In genomic region chr10:99395750-99396445, GRCh38 we compare ENCODE assay signal across 10 cellular contexts. TPM values are rescaled to one million over a fixed set of nuclear protein-coding genes. Genes with fewer than 3 reads are reported as not detected.
DNase-seq lines count a peak whose midpoint lies in the region; ATAC-seq and TF ChIP-seq lines count a peak whose summit lies in the region.
"Had no signal": no experiment of that assay in that cellular context is flagged by ENCODE, and none has a peak within 500 bp of the region (broad histone marks: within the 10 kb centered on the region; RNA-seq: fewer than 3 reads in every experiment).

No MANE protein-coding gene starts in this region.

- CTCF ChIA-PET in A673 (lab: Charles Lee), result no interaction called here

- H3K36me3 Mint-ChIP-seq in stimulated activated naive CD8-positive, alpha-beta T cell treated with anti-CD3 and anti-CD28 coated beads, Interleukin-15, Interleukin-2, amounts not matched to agents 100 ng/mL and 50 ng/mL, for 24 hours (ENCODE audit: low read depth), result peaks cover 41% of the 10 kb centered on the region

- peaks cover 58% of the 10 kb centered on the region for H3K36me3 ChIP-seq in right atrium auricular region
- H3K36me3 ChIP-seq in A673 (ENCODE audit: insufficient read depth, low read length, poor library complexity, severe bottlenecking), result peaks cover 27% of the 10 kb centered on the region

- intact Hi-C loops in A673 (cut with micrococcal nuclease; ENCODE audit: unreplicated experiment), result no loop called here

- H3K27ac ChIP-seq in right atrium auricular region (peak overlapping the region in 1 of 2 donors; percentile 55), A673 (ENCODE audit: low read depth, low read length, poor library complexity, severe bottlenecking) (no peak overlapping the region)
- H3K27ac ChIP-seq: parathyroid adenoma had no signal

- no peak overlapping the region for H3K4me3 Mint-ChIP-seq in stimulated activated naive CD8-positive, alpha-beta T cell treated with anti-CD3 and anti-CD28 coated beads, Interleukin-15, Interleukin-2, amounts not matched to agents 100 ng/mL and 50 ng/mL, for 24 hours
- H3K4me3 Mint-ChIP-seq in stimulated activated naive CD8-positive, alpha-beta T cell treated with anti-CD3 and anti-CD28 coated beads, Interleukin-15, amount 100 ng/mL, for 72 hours, result no peak overlapping the region

- no peaks in the 10 kb centered on the region for H3K27me3 ChIP-seq in right atrium auricular region
- H3K27me3 ChIP-seq in A673 (replicated peaks; ENCODE audit: insufficient read depth, low read depth, low read length, poor library complexity), result no peaks in the 10 kb centered on the region

- no peak for DNase-seq in stimulated activated naive CD8-positive, alpha-beta T cell treated with anti-CD3 and anti-CD28 coated beads, Interleukin-15, amount 100 ng/mL, for 72 hours
- DNase-seq in right atrium auricular region (ENCODE audit: low spot score) (peak; percentile 43), A673 (ENCODE audit: low spot score) (no peak), NCI-H748 treated with DMSO at 0.1 percent for 48 hours (lab: John Stamatoyannopoulos, UW) (no peak), amniotic stem cell (lab: John Stamatoyannopoulos, UW) (no peak)
- DNase-seq: Kasumi-1 had no signal

- H3K27me3 Mint-ChIP-seq in stimulated activated naive CD8-positive, alpha-beta T cell treated with anti-CD3 and anti-CD28 coated beads, Interleukin-15, Interleukin-2, amounts not matched to agents 100 ng/mL and 50 ng/mL, for 24 hours, result no peaks in the 10 kb centered on the region
- peaks cover 6% of the 10 kb centered on the region for H3K27me3 Mint-ChIP-seq in stimulated activated naive CD8-positive, alpha-beta T cell treated with anti-CD3 and anti-CD28 coated beads, Interleukin-15, amount 100 ng/mL, for 72 hours

- no peaks in the 10 kb centered on the region for H3K4me1 Mint-ChIP-seq in stimulated activated naive CD8-positive, alpha-beta T cell treated with anti-CD3 and anti-CD28 coated beads, Interleukin-15, Interleukin-2, amounts not matched to agents 100 ng/mL and 50 ng/mL, for 24 hours (ENCODE audit: low read depth)
- H3K4me1 Mint-ChIP-seq in stimulated activated naive CD8-positive, alpha-beta T cell treated with anti-CD3 and anti-CD28 coated beads, Interleukin-15, amount 100 ng/mL, for 72 hours, result peaks cover 7% of the 10 kb centered on the region

- BruUV-seq in A673 (replicated peaks; lab: Mats Ljungman, UMichigan), result no TSS peak

- peak overlapping the region; percentile 49 for H3K27ac Mint-ChIP-seq in stimulated activated naive CD8-positive, alpha-beta T cell treated with anti-CD3 and anti-CD28 coated beads, Interleukin-15, Interleukin-2, amounts not matched to agents 100 ng/mL and 50 ng/mL, for 24 hours
- peak overlapping the region in 1 of 2 donors; percentile 69 for H3K27ac Mint-ChIP-seq in stimulated activated naive CD8-positive, alpha-beta T cell treated with anti-CD3 and anti-CD28 coated beads, Interleukin-15, amount 100 ng/mL, for 72 hours

- H3K4me1 ChIP-seq in right atrium auricular region, result peaks cover 0 to 28% of the 10 kb centered on the region in 2 donors
- H3K4me1 ChIP-seq in A673 (ENCODE audit: insufficient read depth, low read length, poor library complexity, severe bottlenecking), result no peaks in the 10 kb centered on the region
- H3K4me1 ChIP-seq: parathyroid adenoma had no signal

- H3K9me3 ChIP-seq in right atrium auricular region, result no peaks in the 10 kb centered on the region
- no peaks in the 10 kb centered on the region for H3K9me3 ChIP-seq in A673 (ENCODE audit: low read depth, low read length, poor library complexity, severe bottlenecking)

- H3K4me3 ChIP-seq in right atrium auricular region (no peak overlapping the region), A673 (ENCODE audit: low read depth, low read length, poor library complexity, severe bottlenecking) (no peak overlapping the region)

- POLR2A ChIA-PET in A673 (lab: Charles Lee; ENCODE audit: low non-redundant PET), result no interaction called here

- no peaks in the 10 kb centered on the region for H3K9me3 Mint-ChIP-seq in stimulated activated naive CD8-positive, alpha-beta T cell treated with anti-CD3 and anti-CD28 coated beads, Interleukin-15, Interleukin-2, amounts not matched to agents 100 ng/mL and 50 ng/mL, for 24 hours
- H3K9me3 Mint-ChIP-seq in stimulated activated naive CD8-positive, alpha-beta T cell treated with anti-CD3 and anti-CD28 coated beads, Interleukin-15, amount 100 ng/mL, for 72 hours, result no peaks in the 10 kb centered on the region

- TF ChIP-seq CTCF in right atrium auricular region (IDR thresholded peaks at IDR 0.05) (no peak), A673 (conservative IDR thresholded peaks at IDR 0.05; ENCODE audit: low read depth, low read length) (no peak)

- ATAC-seq in stimulated activated naive CD8-positive, alpha-beta T cell treated with anti-CD3 and anti-CD28 coated beads, Interleukin-15, amount 100 ng/mL, for 72 hours, result no peak
- peak; percentile 84 for ATAC-seq in SK-N-SH treated with all-trans-retinoic acid at 6 μM for 48 hours
- ATAC-seq in HG02981 (IDR thresholded peaks at IDR 0.05; ENCODE audit: unreplicated experiment), result no peak

TF ChIP-seq in SK-N-SH treated with all-trans-retinoic acid at 6 μM for 48 hours, 23 proteins besides CTCF, POLR2A, EP300 and RAD21:
- TF ChIP-seq, protein P1, sequence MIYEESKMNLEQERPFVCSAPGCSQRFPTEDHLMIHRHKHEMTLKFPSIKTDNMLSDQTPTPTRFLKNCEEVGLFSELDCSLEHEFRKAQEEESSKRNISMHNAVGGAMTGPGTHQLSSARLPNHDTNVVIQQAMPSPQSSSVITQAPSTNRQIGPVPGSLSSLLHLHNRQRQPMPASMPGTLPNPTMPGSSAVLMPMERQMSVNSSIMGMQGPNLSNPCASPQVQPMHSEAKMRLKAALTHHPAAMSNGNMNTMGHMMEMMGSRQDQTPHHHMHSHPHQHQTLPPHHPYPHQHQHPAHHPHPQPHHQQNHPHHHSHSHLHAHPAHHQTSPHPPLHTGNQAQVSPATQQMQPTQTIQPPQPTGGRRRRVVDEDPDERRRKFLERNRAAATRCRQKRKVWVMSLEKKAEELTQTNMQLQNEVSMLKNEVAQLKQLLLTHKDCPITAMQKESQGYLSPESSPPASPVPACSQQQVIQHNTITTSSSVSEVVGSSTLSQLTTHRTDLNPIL (CRISPR knock-in tag; IDR thresholded peaks at IDR 0.05; ENCODE audit: low read depth), result no peak
- TF ChIP-seq SNAI2 (CRISPR knock-in tag; IDR thresholded peaks at IDR 0.05), result no peak
- TF ChIP-seq ISL1 (CRISPR knock-in tag; IDR thresholded peaks at IDR 0.05), result no peak
- TF ChIP-seq TOX (CRISPR knock-in tag; IDR thresholded peaks at IDR 0.05; ENCODE audit: borderline replicate concordance), result no peak
- TF ChIP-seq ZFP30 (CRISPR knock-in tag; IDR thresholded peaks at IDR 0.05), result no peak
- no peak for TF ChIP-seq PPARA (CRISPR knock-in tag; IDR thresholded peaks at IDR 0.05; ENCODE audit: borderline replicate concordance)
- TF ChIP-seq TCF4 (CRISPR knock-in tag; IDR thresholded peaks at IDR 0.05; ENCODE audit: borderline replicate concordance), result no peak
- TF ChIP-seq OSR1 (CRISPR knock-in tag; IDR thresholded peaks at IDR 0.05), result no peak
- TF ChIP-seq ZNF70 (CRISPR knock-in tag; IDR thresholded peaks at IDR 0.05), result no peak
- TF ChIP-seq, protein P2, sequence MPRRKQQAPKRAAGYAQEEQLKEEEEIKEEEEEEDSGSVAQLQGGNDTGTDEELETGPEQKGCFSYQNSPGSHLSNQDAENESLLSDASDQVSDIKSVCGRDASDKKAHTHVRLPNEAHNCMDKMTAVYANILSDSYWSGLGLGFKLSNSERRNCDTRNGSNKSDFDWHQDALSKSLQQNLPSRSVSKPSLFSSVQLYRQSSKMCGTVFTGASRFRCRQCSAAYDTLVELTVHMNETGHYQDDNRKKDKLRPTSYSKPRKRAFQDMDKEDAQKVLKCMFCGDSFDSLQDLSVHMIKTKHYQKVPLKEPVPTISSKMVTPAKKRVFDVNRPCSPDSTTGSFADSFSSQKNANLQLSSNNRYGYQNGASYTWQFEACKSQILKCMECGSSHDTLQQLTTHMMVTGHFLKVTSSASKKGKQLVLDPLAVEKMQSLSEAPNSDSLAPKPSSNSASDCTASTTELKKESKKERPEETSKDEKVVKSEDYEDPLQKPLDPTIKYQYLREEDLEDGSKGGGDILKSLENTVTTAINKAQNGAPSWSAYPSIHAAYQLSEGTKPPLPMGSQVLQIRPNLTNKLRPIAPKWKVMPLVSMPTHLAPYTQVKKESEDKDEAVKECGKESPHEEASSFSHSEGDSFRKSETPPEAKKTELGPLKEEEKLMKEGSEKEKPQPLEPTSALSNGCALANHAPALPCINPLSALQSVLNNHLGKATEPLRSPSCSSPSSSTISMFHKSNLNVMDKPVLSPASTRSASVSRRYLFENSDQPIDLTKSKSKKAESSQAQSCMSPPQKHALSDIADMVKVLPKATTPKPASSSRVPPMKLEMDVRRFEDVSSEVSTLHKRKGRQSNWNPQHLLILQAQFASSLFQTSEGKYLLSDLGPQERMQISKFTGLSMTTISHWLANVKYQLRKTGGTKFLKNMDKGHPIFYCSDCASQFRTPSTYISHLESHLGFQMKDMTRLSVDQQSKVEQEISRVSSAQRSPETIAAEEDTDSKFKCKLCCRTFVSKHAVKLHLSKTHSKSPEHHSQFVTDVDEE (CRISPR knock-in tag; IDR thresholded peaks at IDR 0.05), result no peak
- TF ChIP-seq ARNTL (CRISPR knock-in tag; IDR thresholded peaks at IDR 0.05; ENCODE audit: borderline replicate concordance, low read depth), result no peak
- no peak for TF ChIP-seq BACH2 (CRISPR knock-in tag; IDR thresholded peaks at IDR 0.05; ENCODE audit: borderline replicate concordance)
- no peak for TF ChIP-seq RARB (CRISPR knock-in tag; IDR thresholded peaks at IDR 0.05)
- TF ChIP-seq ZFP3 (CRISPR knock-in tag; IDR thresholded peaks at IDR 0.05), result no peak
- no peak for TF ChIP-seq ZNF565 (CRISPR knock-in tag; conservative IDR thresholded peaks at IDR 0.05; ENCODE audit: low read depth)

RNA-seq across cellular contexts. Expression of gene GOT1, which starts 34.5 kb away (rescaled TPM):
- total RNA-seq in right atrium auricular region (100 to 1,000 TPM; 289 to 443 TPM), A673 (2021) (65.7 and 78.3 TPM in 2 replicates)
